ENCODE assay signal across 1 cellular context in genomic region chrX:12865359-12865758, GRCh38.
TF ChIP-seq lines count a peak whose summit lies in the region.

No MANE protein-coding gene starts in this region.

TF ChIP-seq in GM12878, 131 proteins besides CTCF, POLR2A, EP300 and RAD21:
- TF ChIP-seq ETV6 (conservative IDR thresholded peaks at IDR 0.05 in 1 of 2, IDR thresholded peaks at IDR 0.05 in 1 of 2; ENCODE audit: borderline replicate concordance in 1 of 2, low read depth in 1 of 2): no peak
